8 cellular contexts compared by ENCODE assay signal in the genomic region with DNA sequence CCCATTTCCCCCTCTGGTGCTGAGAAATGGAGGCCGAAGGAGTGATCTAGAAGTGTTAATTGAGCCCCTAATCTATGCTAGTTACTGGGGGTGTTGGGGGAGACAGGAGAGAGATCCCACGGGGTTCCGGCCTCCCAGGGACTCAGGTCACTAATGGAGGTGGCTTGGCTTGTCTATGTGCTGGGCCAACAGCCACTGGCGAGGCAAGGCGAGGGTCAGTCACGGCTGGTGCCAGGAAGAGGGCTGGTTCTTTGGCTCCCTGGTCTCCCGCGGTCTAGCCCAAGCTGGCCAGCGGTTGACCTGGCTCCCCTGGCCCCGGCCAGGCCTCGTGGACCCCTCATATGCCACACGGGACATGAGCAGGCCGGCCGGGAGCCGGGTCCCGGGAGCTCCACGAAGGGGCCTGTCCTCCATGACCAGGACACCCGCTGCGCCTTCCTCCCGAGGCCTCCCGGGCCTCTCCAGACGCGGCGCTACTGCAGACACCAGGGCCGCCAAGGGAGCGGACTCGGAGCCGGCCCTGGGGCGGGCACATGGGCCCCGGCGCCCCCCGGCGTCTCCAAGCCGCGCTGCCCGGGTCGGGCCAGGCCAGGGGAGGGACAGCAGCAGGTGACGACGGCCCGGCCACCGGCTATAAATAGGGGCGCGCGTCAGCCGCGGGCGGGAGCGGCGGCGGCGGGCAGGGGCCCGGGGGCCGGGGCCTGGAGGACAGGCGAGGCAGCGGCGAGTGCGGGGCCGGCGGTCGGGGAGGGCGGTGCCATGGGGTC. TPM values are rescaled to one million over a fixed set of nuclear protein-coding genes. Genes with fewer than 3 reads are reported as not detected.
A peak's percentile ranks its signal among the peaks of the same experiment; 100 is the strongest.
DNase-seq lines count a peak whose midpoint lies in the region; ATAC-seq and TF ChIP-seq lines count a peak whose summit lies in the region.

A gene with protein sequence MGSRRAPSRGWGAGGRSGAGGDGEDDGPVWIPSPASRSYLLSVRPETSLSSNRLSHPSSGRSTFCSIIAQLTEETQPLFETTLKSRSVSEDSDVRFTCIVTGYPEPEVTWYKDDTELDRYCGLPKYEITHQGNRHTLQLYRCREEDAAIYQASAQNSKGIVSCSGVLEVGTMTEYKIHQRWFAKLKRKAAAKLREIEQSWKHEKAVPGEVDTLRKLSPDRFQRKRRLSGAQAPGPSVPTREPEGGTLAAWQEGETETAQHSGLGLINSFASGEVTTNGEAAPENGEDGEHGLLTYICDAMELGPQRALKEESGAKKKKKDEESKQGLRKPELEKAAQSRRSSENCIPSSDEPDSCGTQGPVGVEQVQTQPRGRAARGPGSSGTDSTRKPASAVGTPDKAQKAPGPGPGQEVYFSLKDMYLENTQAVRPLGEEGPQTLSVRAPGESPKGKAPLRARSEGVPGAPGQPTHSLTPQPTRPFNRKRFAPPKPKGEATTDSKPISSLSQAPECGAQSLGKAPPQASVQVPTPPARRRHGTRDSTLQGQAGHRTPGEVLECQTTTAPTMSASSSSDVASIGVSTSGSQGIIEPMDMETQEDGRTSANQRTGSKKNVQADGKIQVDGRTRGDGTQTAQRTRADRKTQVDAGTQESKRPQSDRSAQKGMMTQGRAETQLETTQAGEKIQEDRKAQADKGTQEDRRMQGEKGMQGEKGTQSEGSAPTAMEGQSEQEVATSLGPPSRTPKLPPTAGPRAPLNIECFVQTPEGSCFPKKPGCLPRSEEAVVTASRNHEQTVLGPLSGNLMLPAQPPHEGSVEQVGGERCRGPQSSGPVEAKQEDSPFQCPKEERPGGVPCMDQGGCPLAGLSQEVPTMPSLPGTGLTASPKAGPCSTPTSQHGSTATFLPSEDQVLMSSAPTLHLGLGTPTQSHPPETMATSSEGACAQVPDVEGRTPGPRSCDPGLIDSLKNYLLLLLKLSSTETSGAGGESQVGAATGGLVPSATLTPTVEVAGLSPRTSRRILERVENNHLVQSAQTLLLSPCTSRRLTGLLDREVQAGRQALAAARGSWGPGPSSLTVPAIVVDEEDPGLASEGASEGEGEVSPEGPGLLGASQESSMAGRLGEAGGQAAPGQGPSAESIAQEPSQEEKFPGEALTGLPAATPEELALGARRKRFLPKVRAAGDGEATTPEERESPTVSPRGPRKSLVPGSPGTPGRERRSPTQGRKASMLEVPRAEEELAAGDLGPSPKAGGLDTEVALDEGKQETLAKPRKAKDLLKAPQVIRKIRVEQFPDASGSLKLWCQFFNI (N-terminal part only) (plus strand): TSS at position 663 of the 767 bp plus-strand sequence. CDS start 97 bp downstream, at position 760.

- ATAC-seq in CD4-positive, alpha-beta T cell (ENCODE audit: poor library complexity): no peak
- peak; percentile 31 for ATAC-seq in activated CD8-positive, alpha-beta T cell treated with anti-CD3 and anti-CD28 coated beads for 36 hours
- ATAC-seq in GM21576 (IDR thresholded peaks at IDR 0.05; ENCODE audit: unreplicated experiment): no peak

- in situ Hi-C loops in GM13977 (cut with MboI; ENCODE audit: low pct_unique_long_range_greater_than_20kb, low sequenced_read_pairs, unreplicated experiment) (no loop called here), ACHN (cut with HindIII; ENCODE audit: low pct_ligation_motif_present, low pct_unique_long_range_greater_than_20kb, low sequenced_read_pairs) (no loop called here)

- no peak within 1 kb of the TSS for H3K23ac ChIP-seq in trophoblast cell (ENCODE audit: low read length)

- H3K4me3 ChIP-seq in right atrium auricular region (peak within 1 kb of the TSS; percentile 59 to 71), trophoblast cell (ENCODE audit: low read depth, low read length) (peak within 1 kb of the TSS; percentile 75)

- CTCF ChIA-PET in CD4-positive, alpha-beta T cell (lab: Charles Lee): no interaction called here
- CTCF ChIA-PET in activated CD8-positive, alpha-beta T cell treated with anti-CD3 and anti-CD28 coated beads for 36 hours (lab: Charles Lee): interaction anchor here (1.0 kb wide), 1 partner anchor 10 kb away, joined by 3 read pairs; no protein-coding TSS in a partner anchor

- peaks cover 28% of the 10 kb centered on the region for H3K79me1 ChIP-seq in trophoblast cell (ENCODE audit: low read length)

- no CpG with 5 or more reads among the region's 61 CpGs for WGBS in trophoblast cell (ENCODE audit: extremely low coverage, insufficient coverage, insufficient read length)

- H3K79me2 ChIP-seq in trophoblast cell (ENCODE audit: control insufficient read depth, insufficient read depth, low read length, poor library complexity): peaks cover 10% of the 10 kb centered on the region

- H3K9me3 ChIP-seq in CD4-positive, alpha-beta T cell (ENCODE audit: control insufficient read depth, low read length): no peaks in the 10 kb centered on the region
- H3K9me3 ChIP-seq in right atrium auricular region (no peaks in the 10 kb centered on the region), trophoblast cell (ENCODE audit: insufficient read depth, low read depth, low read length) (no peaks in the 10 kb centered on the region)

- peak within 1 kb of the TSS; percentile 99 for H2BK120ac ChIP-seq in trophoblast cell (ENCODE audit: insufficient read depth, low read length, poor library complexity)

- H4K91ac ChIP-seq in trophoblast cell (ENCODE audit: low read depth, low read length): peak within 1 kb of the TSS; percentile 97

- H3K9me3 Mint-ChIP-seq in CD4-positive, alpha-beta T cell: no peaks in the 10 kb centered on the region
- no peaks in the 10 kb centered on the region for H3K9me3 Mint-ChIP-seq in activated CD8-positive, alpha-beta T cell treated with anti-CD3 and anti-CD28 coated beads for 36 hours

- peak within 1 kb of the TSS; percentile 56 for H3K4me3 Mint-ChIP-seq in CD4-positive, alpha-beta T cell
- H3K4me3 Mint-ChIP-seq in activated CD8-positive, alpha-beta T cell treated with anti-CD3 and anti-CD28 coated beads for 36 hours: no peak within 1 kb of the TSS

- peak within 1 kb of the TSS; percentile 90 for H4K12ac ChIP-seq in trophoblast cell (ENCODE audit: low read depth, low read length)

- H3K27ac Mint-ChIP-seq in CD4-positive, alpha-beta T cell: no peak within 1 kb of the TSS
- H3K27ac Mint-ChIP-seq in activated CD8-positive, alpha-beta T cell treated with anti-CD3 and anti-CD28 coated beads for 36 hours: peak within 1 kb of the TSS; percentile 50

- H3K27ac ChIP-seq in CD4-positive, alpha-beta T cell (ENCODE audit: low read depth, low read length): no peak within 1 kb of the TSS
- H3K27ac ChIP-seq in right atrium auricular region (peak within 1 kb of the TSS; percentile 89 to 93), trophoblast cell (ENCODE audit: low read depth, low read length) (peak within 1 kb of the TSS; percentile 93)

- H2AFZ ChIP-seq in trophoblast cell (ENCODE audit: insufficient read depth, low read length, poor library complexity): peak within 1 kb of the TSS; percentile 97

- H3K36me3 Mint-ChIP-seq in CD4-positive, alpha-beta T cell (ENCODE audit: low read depth): no peaks in the 10 kb centered on the region
- H3K36me3 Mint-ChIP-seq in activated CD8-positive, alpha-beta T cell treated with anti-CD3 and anti-CD28 coated beads for 36 hours (ENCODE audit: low read depth): no peaks in the 10 kb centered on the region

- peak within 1 kb of the TSS; percentile 40 for H3K4me2 ChIP-seq in trophoblast cell (ENCODE audit: low read length)

- peaks cover 24% of the 10 kb centered on the region for H3K27me3 Mint-ChIP-seq in CD4-positive, alpha-beta T cell
- peaks cover 9% of the 10 kb centered on the region for H3K27me3 Mint-ChIP-seq in activated CD8-positive, alpha-beta T cell treated with anti-CD3 and anti-CD28 coated beads for 36 hours

- H4K8ac ChIP-seq in trophoblast cell (ENCODE audit: low read depth, low read length): peak within 1 kb of the TSS; percentile 94

- peak within 1 kb of the TSS; percentile 95 for H2BK5ac ChIP-seq in trophoblast cell (ENCODE audit: low read depth, low read length, poor library complexity)

- peak within 1 kb of the TSS; percentile 97 for H2BK12ac ChIP-seq in trophoblast cell (ENCODE audit: low read length)

- peak within 1 kb of the TSS; percentile 97 for H3K18ac ChIP-seq in trophoblast cell (ENCODE audit: low read length)

- H3K36me3 ChIP-seq in right atrium auricular region (no peaks in the 10 kb centered on the region), trophoblast cell (ENCODE audit: control insufficient read depth in 1 of 2, insufficient read depth in 2 of 2, low read length in 2 of 2) (no peaks in the 10 kb centered on the region)

- TF ChIP-seq CTCF in CD4-positive, alpha-beta T cell (IDR thresholded peaks at IDR 0.05): no peak
- TF ChIP-seq CTCF in activated CD8-positive, alpha-beta T cell treated with anti-CD3 and anti-CD28 coated beads for 36 hours (IDR thresholded peaks at IDR 0.05): no peak
- TF ChIP-seq CTCF in right atrium auricular region (IDR thresholded peaks at IDR 0.05) (peak; percentile 18 to 58), GM13977 (IDR thresholded peaks at IDR 0.05; ENCODE audit: extremely low read depth, insufficient read depth, missing control alignments) (no peak)

- H3K14ac ChIP-seq in trophoblast cell (ENCODE audit: low read length): peak within 1 kb of the TSS; percentile 97

- peaks cover 12% of the 10 kb centered on the region for H3K4me1 Mint-ChIP-seq in CD4-positive, alpha-beta T cell (ENCODE audit: low read depth)
- H3K4me1 Mint-ChIP-seq in activated CD8-positive, alpha-beta T cell treated with anti-CD3 and anti-CD28 coated beads for 36 hours (ENCODE audit: low read depth): peaks cover 8% of the 10 kb centered on the region

- DNase-seq in CD4-positive, alpha-beta T cell: no peak
- DNase-seq in activated CD8-positive, alpha-beta T cell treated with anti-CD3 and anti-CD28 coated beads for 36 hours: no peak
- DNase-seq in right atrium auricular region (ENCODE audit: low spot score) (peak; percentile 74), trophoblast cell (peak; percentile 52 to 54), NCI-H1436 (lab: John Stamatoyannopoulos, UW) (no peak), GM13977 (ENCODE audit: low spot score) (no peak), ACHN (no peak)

- peak within 1 kb of the TSS; percentile 96 for H3K4ac ChIP-seq in trophoblast cell (ENCODE audit: low read depth, low read length)

- H3K9ac ChIP-seq in trophoblast cell (ENCODE audit: low read length): peak within 1 kb of the TSS; percentile 46

- peak within 1 kb of the TSS; percentile 99 for H2AK5ac ChIP-seq in trophoblast cell (ENCODE audit: low read length)

- peaks cover 13% of the 10 kb centered on the region for H3K27me3 ChIP-seq in CD4-positive, alpha-beta T cell (ENCODE audit: control insufficient read depth, insufficient read depth, low read length)
- H3K27me3 ChIP-seq in right atrium auricular region (no peaks in the 10 kb centered on the region), trophoblast cell (ENCODE audit: insufficient read depth, low read length) (no peaks in the 10 kb centered on the region)

- peaks cover 0 to 51% of the 10 kb centered on the region in 2 donors for H3K4me1 ChIP-seq in right atrium auricular region
- peaks cover 34 to 41% of the 10 kb centered on the region in 2 experiments for H3K4me1 ChIP-seq in trophoblast cell (ENCODE audit: control insufficient read depth in 1 of 2, insufficient read depth in 2 of 2, low read length in 2 of 2)

- POLR2A ChIA-PET in CD4-positive, alpha-beta T cell (lab: Charles Lee): no interaction called here
- POLR2A ChIA-PET in activated CD8-positive, alpha-beta T cell treated with anti-CD3 and anti-CD28 coated beads for 36 hours (lab: Charles Lee): no interaction called here

- intact Hi-C loops in CD4-positive, alpha-beta T cell (cut with DNase I, micrococcal nuclease): no loop called here
- intact Hi-C loops in activated CD8-positive, alpha-beta T cell treated with anti-CD3 and anti-CD28 coated beads for 36 hours (cut with micrococcal nuclease): no loop called here

RNA-seq across cellular contexts. Expression of the gene that starts here (rescaled TPM):
- total RNA-seq in CD4-positive, alpha-beta T cell: under 1 TPM; 0.14 TPM
- total RNA-seq in activated CD8-positive, alpha-beta T cell treated with anti-CD3 and anti-CD28 coated beads for 36 hours: under 1 TPM; 0.04 to 0.16 TPM
- 10 to 100 TPM; 51.0 to 99.0 TPM for total RNA-seq in right atrium auricular region
- 11.4 TPM in 2 replicates for polyA plus RNA-seq in trophoblast cell (2013)

Comparison
In these comparisons a context has a peak if more than half of its experiments do, and no peak if none do; other contexts are left out.
1. RNA of the gene that starts here (total RNA-seq): 51.0 to 99.0 TPM in right atrium auricular region; 0.04 to 0.16 TPM in activated CD8-positive, alpha-beta T cell treated with anti-CD3 and anti-CD28 coated beads for 36 hours and 0.14 TPM in CD4-positive, alpha-beta T cell; every median in the first group is over 10 times any median in the second.
2. Peak in ATAC-seq in activated CD8-positive, alpha-beta T cell treated with anti-CD3 and anti-CD28 coated beads for 36 hours; RNA of the gene not detected or under 1 TPM.
3. DNase-seq: peak in right atrium auricular region (single experiment) and trophoblast cell (2 of 2); none in CD4-positive, alpha-beta T cell (0 of 10), activated CD8-positive, alpha-beta T cell treated with anti-CD3 and anti-CD28 coated beads for 36 hours (single experiment), NCI-H1436 (single experiment), GM13977 (single experiment) and ACHN (single experiment).
4. CTCF ChIP-seq: peak in right atrium auricular region (2 of 2); none in CD4-positive, alpha-beta T cell (single experiment), activated CD8-positive, alpha-beta T cell treated with anti-CD3 and anti-CD28 coated beads for 36 hours (single experiment) and GM13977 (single experiment).